Comparison of ENCODE assay signal across 1 cellular context in genomic region chr17:5467416-5467815, GRCh38.
TF ChIP-seq lines count a peak whose summit lies in the region.

No MANE protein-coding gene starts in this region.

TF ChIP-seq in HepG2, 621 proteins besides CTCF, POLR2A, EP300 and RAD21:
- no peak for TF ChIP-seq ZMAT3 (CRISPR knock-in tag; conservative IDR thresholded peaks at IDR 0.05)
- TF ChIP-seq ZNF18 (CRISPR knock-in tag; IDR thresholded peaks at IDR 0.05; ENCODE audit: insufficient replicate concordance), result no peak
